ENCODE assay signal across 25 cellular contexts in the genomic region with DNA sequence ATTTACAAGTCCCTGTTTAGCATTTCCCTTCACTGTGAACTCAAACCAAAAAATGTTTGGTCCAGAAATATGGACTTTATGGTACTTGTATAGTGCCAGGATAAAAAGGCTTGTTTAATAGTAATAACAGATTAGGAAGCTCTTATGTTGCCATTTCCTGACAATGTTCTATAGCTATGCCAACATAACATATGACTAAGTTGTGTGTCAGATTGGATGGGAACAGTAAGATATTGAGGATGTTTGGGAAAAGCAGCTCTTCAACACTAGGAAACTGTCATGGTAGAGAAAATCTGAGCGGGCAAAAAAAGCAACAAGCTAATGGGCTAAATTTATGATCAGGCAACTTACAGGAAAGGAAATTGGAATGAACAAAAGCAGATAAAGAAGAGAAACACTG.
A peak's percentile ranks its signal among the peaks of the same experiment; 100 is the strongest.
DNase-seq lines count a peak whose midpoint lies in the region; ATAC-seq and TF ChIP-seq lines count a peak whose summit lies in the region.
"Had no signal": no experiment of that assay in that cellular context is flagged by ENCODE, and none has a peak within 500 bp of the region (broad histone marks: within the 10 kb centered on the region; RNA-seq: fewer than 3 reads in every experiment).

No MANE protein-coding gene starts in this region.

- H3K36me3 ChIP-seq in mesenchymal stem cell (ENCODE audit: control insufficient read depth in 1 of 2, insufficient read depth in 2 of 2, low read depth in 1 of 2, low read length in 2 of 2): no peaks in the 10 kb centered on the region
- H3K36me3 ChIP-seq: sigmoid colon, thyroid gland had no signal

- H3K14ac ChIP-seq in mesenchymal stem cell (ENCODE audit: low read length in 2 of 2): no peak overlapping the region

- no peak for ATAC-seq in omental fat pad (ENCODE audit: low FRiP score)
- ATAC-seq: activated CD4-positive, alpha-beta T cell treated with anti-CD3 and anti-CD28 coated beads for 36 hours; activated T-cell treated with anti-CD3 and anti-CD28 coated beads, Interleukin-2, amount 50 U/mL, for 72 hours; effector memory CD8-positive, alpha-beta T cell; HCT116; natural killer cell; stimulated activated memory B cell treated with anti-CD40 and anti-IgM and Interleukin-4, amounts not matched to agents 10 μg/mL and 1 μg/mL and 100 μg/mL, for 72 hours had no signal

- H2BK120ac ChIP-seq in mesenchymal stem cell (ENCODE audit: low read depth, low read length): no peak overlapping the region

- no peaks in the 10 kb centered on the region for H3K27me3 ChIP-seq in mesenchymal stem cell (ENCODE audit: control insufficient read depth in 1 of 2, insufficient read depth in 1 of 2, low read length in 2 of 2)
- H3K27me3 ChIP-seq: sigmoid colon, thyroid gland had no signal

- no peak overlapping the region for H4K8ac ChIP-seq in mesenchymal stem cell (ENCODE audit: low read length)

- 82% methylated on average over 1 of the region's 1 CpG for WGBS in mesenchymal stem cell

- no peak overlapping the region for H3K18ac ChIP-seq in mesenchymal stem cell (ENCODE audit: low read depth in 1 of 2, low read length in 2 of 2)

- no peak overlapping the region for H2BK5ac ChIP-seq in mesenchymal stem cell (ENCODE audit: low read depth, low read length, poor library complexity, severe bottlenecking)

- H2BK15ac ChIP-seq in mesenchymal stem cell (ENCODE audit: low read depth, poor library complexity, severe bottlenecking): no peak overlapping the region

- no peak overlapping the region for H3K4me2 ChIP-seq in mesenchymal stem cell (ENCODE audit: low read length, poor library complexity, severe bottlenecking)

- TF ChIP-seq CTCF in epithelial cell of esophagus (IDR thresholded peaks at IDR 0.05; ENCODE audit: insufficient read depth, low read depth, low read length, missing control alignments) (no peak), omental fat pad (IDR thresholded peaks at IDR 0.05) (no peak)

- H2AFZ ChIP-seq in mesenchymal stem cell (ENCODE audit: low read depth, low read length): no peak overlapping the region
- H2AFZ ChIP-seq: parathyroid adenoma had no signal

- peak; percentile 22 for DNase-seq in Daoy (ENCODE audit: low read depth)
- peak; percentile 22 for DNase-seq in NCI-H226
- peak; percentile 65 for DNase-seq in epithelial cell of esophagus (ENCODE audit: low read depth)
- DNase-seq in mesenchymal stem cell: peak; percentile 8
- no peak for DNase-seq in omental fat pad (ENCODE audit: low spot score)
- DNase-seq in ecto neural progenitor cell (ENCODE audit: low spot score): no peak
- no peak for DNase-seq in activated CD8-positive, alpha-beta memory T cell treated with anti-CD3 and anti-CD28 coated beads, Interleukin-2, amount 50 U/mL, for 48 hours
- DNase-seq in NCI-H524 treated with DMSO at 0.1 percent for 48 hours (lab: John Stamatoyannopoulos, UW): no peak
- DNase-seq: activated CD4-positive, alpha-beta T cell treated with anti-CD3 and anti-CD28 coated beads for 36 hours; activated naive CD4-positive, alpha-beta T cell treated with anti-CD3 and anti-CD28 coated beads, Interleukin-2, amount 50 U/mL, for 16 hours; activated T-cell treated with anti-CD3 and anti-CD28 coated beads, Interleukin-2, amount 50 U/mL, for 72 hours; aorta; CD4-positive, alpha-beta memory T cell; effector memory CD8-positive, alpha-beta T cell; Kasumi-1; natural killer cell; NCI-H1105 treated with DMSO at 0.1 percent for 48 hours; NCI-H2081 treated with DMSO at 0.1 percent for 48 hours; NCI-H510A; sigmoid colon; SW 1271; thyroid gland had no signal

- no peak overlapping the region for H2AK5ac ChIP-seq in mesenchymal stem cell (ENCODE audit: low read length, severe bottlenecking)

- no peaks in the 10 kb centered on the region for H3K79me1 ChIP-seq in mesenchymal stem cell (replicated peaks; ENCODE audit: low read length, poor library complexity, severe bottlenecking)

- H2BK12ac ChIP-seq in mesenchymal stem cell (ENCODE audit: low read length in 2 of 2): no peak overlapping the region

- no peak overlapping the region for H3K27ac ChIP-seq in mesenchymal stem cell (ENCODE audit: low read length, poor library complexity, severe bottlenecking)
- H3K27ac ChIP-seq: parathyroid adenoma, sigmoid colon, thyroid gland had no signal

- H3K4me1 ChIP-seq in mesenchymal stem cell (ENCODE audit: control insufficient read depth, insufficient read depth, low read depth, low read length): no peaks in the 10 kb centered on the region
- H3K4me1 ChIP-seq: parathyroid adenoma, sigmoid colon, thyroid gland had no signal

- H3K9ac ChIP-seq in mesenchymal stem cell (ENCODE audit: low read length): peak overlapping the region; percentile 48
- H3K9ac ChIP-seq: parathyroid adenoma had no signal

- no peak overlapping the region for H3K4ac ChIP-seq in mesenchymal stem cell (ENCODE audit: low read depth in 1 of 2, low read length in 2 of 2)

- no peaks in the 10 kb centered on the region for H3K9me3 ChIP-seq in mesenchymal stem cell (ENCODE audit: control insufficient read depth, low read length)
- H3K9me3 ChIP-seq: sigmoid colon, thyroid gland had no signal

- H4K91ac ChIP-seq in mesenchymal stem cell (ENCODE audit: low read length): no peak overlapping the region

- H3K4me3 ChIP-seq in epithelial cell of esophagus (ENCODE audit: low read length) (no peak overlapping the region), mesenchymal stem cell (ENCODE audit: insufficient read depth in 1 of 2, low read depth in 1 of 2, low read length in 2 of 2) (no peak overlapping the region)
- H3K4me3 ChIP-seq: sigmoid colon, thyroid gland had no signal

- H3K23ac ChIP-seq in mesenchymal stem cell (ENCODE audit: low read length in 2 of 2): no peak overlapping the region

Comparison
In these comparisons a context has a peak if more than half of its experiments do, and no peak if none do; other contexts are left out.
1. DNase-seq: peak in Daoy (single experiment), NCI-H226 (single experiment), epithelial cell of esophagus (single experiment) and mesenchymal stem cell (single experiment); none in omental fat pad (single experiment), ecto neural progenitor cell (single experiment), activated CD8-positive, alpha-beta memory T cell treated with anti-CD3 and anti-CD28 coated beads, Interleukin-2, amount 50 U/mL, for 48 hours (single experiment) and NCI-H524 treated with DMSO at 0.1 percent for 48 hours (single experiment).